9 cellular contexts compared by ENCODE assay signal in the genomic region with DNA sequence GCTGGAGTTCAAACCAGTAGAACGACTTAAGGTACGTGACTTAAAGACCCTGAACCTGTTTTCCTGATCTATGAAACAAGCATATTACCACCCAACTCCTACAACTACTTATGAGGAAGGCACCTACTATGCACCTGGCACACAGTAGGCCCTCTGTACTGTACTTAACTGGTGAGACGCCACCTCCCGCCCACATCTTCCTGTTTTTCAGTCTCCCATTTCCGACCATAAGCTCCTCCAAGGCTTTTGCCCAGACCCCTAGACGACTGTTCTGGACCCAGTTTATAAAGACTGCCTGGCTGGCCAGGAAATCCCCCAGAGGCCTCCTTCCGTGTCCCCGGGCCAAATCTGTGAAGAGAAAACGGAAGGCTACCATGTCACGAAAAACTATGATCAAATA. TPM values are rescaled to one million over a fixed set of nuclear protein-coding genes. Genes with fewer than 3 reads are reported as not detected.
DNase-seq lines count a peak whose midpoint lies in the region; ATAC-seq and TF ChIP-seq lines count a peak whose summit lies in the region.
"Had no signal": no experiment of that assay in that cellular context is flagged by ENCODE, and none has a peak within 500 bp of the region (broad histone marks: within the 10 kb centered on the region; RNA-seq: fewer than 3 reads in every experiment).

No MANE protein-coding gene starts in this region.

- ATAC-seq in CD8-positive, alpha-beta T cell, result no peak
- ATAC-seq in natural killer cell, result no peak
- no peak for ATAC-seq in aorta (ENCODE audit: low FRiP score)
- ATAC-seq in GM19463 (IDR thresholded peaks at IDR 0.05; ENCODE audit: unreplicated experiment), result no peak

- no peak for DNase-seq in CD8-positive, alpha-beta T cell
- DNase-seq in HT1080 (ENCODE audit: low read depth), result peak; percentile 10
- DNase-seq in chondrocyte (ENCODE audit: low spot score), result no peak
- no peak for DNase-seq in natural killer cell
- DNase-seq in aorta, result no peak
- no peak for DNase-seq in T1000 (lab: John Stamatoyannopoulos, UW)
- DNase-seq in stimulated activated CD4-positive, alpha-beta T cell treated with anti-CD3 and anti-CD28 coated beads, Interleukin-4, amount 100 ng/mL, for 1 hour, result no peak
- DNase-seq: GF-D8 had no signal

- H3K4me3 Mint-ChIP-seq in CD8-positive, alpha-beta T cell, result peak overlapping the region; percentile 63
- H3K4me3 Mint-ChIP-seq in chondrocyte (ENCODE audit: unreplicated experiment), result peak overlapping the region; percentile 69
- H3K4me3 Mint-ChIP-seq in natural killer cell, result peak overlapping the region; percentile 25

- no peak overlapping the region for H3K27ac ChIP-seq in CD8-positive, alpha-beta T cell (ENCODE audit: low read depth, low read length)
- H3K27ac ChIP-seq in aorta (ENCODE audit: low read depth in 1 of 2, low read length in 2 of 2), result no peak overlapping the region

- peaks cover 44% of the 10 kb centered on the region for H3K27me3 Mint-ChIP-seq in CD8-positive, alpha-beta T cell (ENCODE audit: low read depth)
- H3K27me3 Mint-ChIP-seq in chondrocyte (ENCODE audit: low read depth) (peaks cover 65% of the 10 kb centered on the region), natural killer cell (ENCODE audit: low read depth in 2 of 2) (peaks cover 37 to 52% of the 10 kb centered on the region in 2 donors)

- WGBS in aorta, 2 donors, result 31 to 35% methylated on average over 10 of the region's 10 CpGs

- no peaks in the 10 kb centered on the region for H3K9me3 ChIP-seq in CD8-positive, alpha-beta T cell (ENCODE audit: low read length)
- H3K9me3 ChIP-seq in aorta (ENCODE audit: control insufficient read depth, low read length), result no peaks in the 10 kb centered on the region

- no peaks in the 10 kb centered on the region for H3K36me3 ChIP-seq in CD8-positive, alpha-beta T cell (ENCODE audit: insufficient read depth, low read length)
- H3K36me3 ChIP-seq in aorta (ENCODE audit: control insufficient read depth in 1 of 2, insufficient read depth in 2 of 2, low read length in 1 of 2), result no peaks in the 10 kb centered on the region

- no peaks in the 10 kb centered on the region for H3K36me3 Mint-ChIP-seq in CD8-positive, alpha-beta T cell
- no peaks in the 10 kb centered on the region for H3K36me3 Mint-ChIP-seq in chondrocyte (ENCODE audit: low read depth)
- no peaks in the 10 kb centered on the region for H3K36me3 Mint-ChIP-seq in natural killer cell

- TF ChIP-seq CTCF in CD8-positive, alpha-beta T cell (IDR thresholded peaks at IDR 0.05), result no peak
- TF ChIP-seq CTCF in chondrocyte (IDR thresholded peaks at IDR 0.05) (no peak), natural killer cell (IDR thresholded peaks at IDR 0.05) (no peak)

- intact Hi-C loops in CD8-positive, alpha-beta T cell (cut with DNase I, micrococcal nuclease), result no loop called here
- intact Hi-C loops in natural killer cell (cut with micrococcal nuclease) (no loop called here), aorta (cut with DNase I) (no loop called here)

- H3K27ac Mint-ChIP-seq in CD8-positive, alpha-beta T cell, result no peak overlapping the region
- H3K27ac Mint-ChIP-seq in chondrocyte (ENCODE audit: unreplicated experiment) (no peak overlapping the region), natural killer cell (no peak overlapping the region)

- CTCF ChIA-PET in CD8-positive, alpha-beta T cell (lab: Charles Lee), result no interaction called here

- H3K4me1 ChIP-seq in CD8-positive, alpha-beta T cell (ENCODE audit: insufficient read depth, low read length), result peaks cover 7% of the 10 kb centered on the region
- no peaks in the 10 kb centered on the region for H3K4me1 ChIP-seq in aorta (ENCODE audit: control insufficient read depth in 1 of 2, insufficient read depth in 2 of 2, low read length in 2 of 2)

- POLR2A ChIA-PET in CD8-positive, alpha-beta T cell (lab: Charles Lee), result no interaction called here

- no peaks in the 10 kb centered on the region for H3K9me3 Mint-ChIP-seq in CD8-positive, alpha-beta T cell
- H3K9me3 Mint-ChIP-seq in chondrocyte (ENCODE audit: low read depth) (no peaks in the 10 kb centered on the region), natural killer cell (no peaks in the 10 kb centered on the region)

- H3K27me3 ChIP-seq in CD8-positive, alpha-beta T cell (ENCODE audit: insufficient read depth, low read length), result peaks cover 17% of the 10 kb centered on the region
- no peaks in the 10 kb centered on the region for H3K27me3 ChIP-seq in aorta (ENCODE audit: control insufficient read depth in 1 of 2, insufficient read depth in 2 of 2, low read length in 1 of 2)

- H3K4me1 Mint-ChIP-seq in CD8-positive, alpha-beta T cell (ENCODE audit: low read depth), result peaks cover 7% of the 10 kb centered on the region
- H3K4me1 Mint-ChIP-seq in chondrocyte (ENCODE audit: low read depth), result peaks cover 5% of the 10 kb centered on the region
- H3K4me1 Mint-ChIP-seq in natural killer cell, result peaks cover 0 to 5% of the 10 kb centered on the region in 2 donors

- no peak overlapping the region for H3K4me3 ChIP-seq in CD8-positive, alpha-beta T cell (ENCODE audit: low read depth, low read length)
- H3K4me3 ChIP-seq in aorta (ENCODE audit: low read length in 2 of 2), result no peak overlapping the region

RNA-seq across cellular contexts. Expression of a gene that starts 1.5 kb away (rescaled TPM):
- not detected for total RNA-seq in CD8-positive, alpha-beta T cell
- total RNA-seq in HT1080 (2014; rRNA removed; shearing (Covaris generic)), result 46.3 and 62.7 TPM in 2 replicates
- 38.1 and 46.8 TPM in 2 replicates for polyA plus RNA-seq in HT1080 (2015; cell fraction: cytosol; rRNA removed)
- 53.6 and 55.8 TPM in 2 replicates for polyA plus RNA-seq in HT1080 (2015; cell fraction: nucleus; rRNA removed)
- total RNA-seq in chondrocyte (0.70 to 17.8 TPM (median 16.2 TPM) in 3 replicates), natural killer cell (under 1 TPM in 1 of 3 donors, not detected in 2; 0.68 TPM), aorta (1 to 10 TPM; 1.2 to 1.7 TPM)
- polyA plus RNA-seq in aorta, result under 1 TPM in 1 of 2 donors, not detected in 1; 0.74 TPM
